In genomic region chr17:31534223-31534888, GRCh38 we compare ENCODE assay signal across 14 cellular contexts.
A peak's percentile ranks its signal among the peaks of the same experiment; 100 is the strongest.
DNase-seq lines count a peak whose midpoint lies in the region; ATAC-seq, FAIRE-seq and TF ChIP-seq lines count a peak whose summit lies in the region.
"Had no signal": no experiment of that assay in that cellular context is flagged by ENCODE, and none has a peak within 500 bp of the region (broad histone marks: within the 10 kb centered on the region; RNA-seq: fewer than 3 reads in every experiment).

No MANE protein-coding gene starts in this region.

- no peak for ATAC-seq in K562
- ATAC-seq: effector memory CD8-positive, alpha-beta T cell had no signal

- H2BK5ac ChIP-seq in mesendoderm (ENCODE audit: low read length): no peak overlapping the region

- 0 out of 2 replicates have a peak overlapping the region, but pooled peaks have one; percentile 26 for H3K27ac ChIP-seq in BLaER1
- no peak overlapping the region for H3K27ac ChIP-seq in K562 (ENCODE audit: extremely low read depth, low read depth, low read length)
- H3K27ac ChIP-seq in mesendoderm (ENCODE audit: low read depth, low read length): no peak overlapping the region

- H3K4ac ChIP-seq in mesendoderm (ENCODE audit: low read depth, low read length): no peak overlapping the region

- no peak for TF ChIP-seq CTCF in K562 (IDR thresholded peaks at IDR 0.05 in 2 of 3, conservative IDR thresholded peaks at IDR 0.05 in 1 of 3; ENCODE audit: insufficient read depth in 2 of 3, low read depth in 1 of 3, low read length in 3 of 3)

- intact Hi-C loops in K562 (cut with micrococcal nuclease): loop anchor here (5.0 kb wide), 1 partner anchor 308 kb away; no protein-coding TSS in a partner anchor

- H2BK120ac ChIP-seq in mesendoderm (ENCODE audit: low read depth, low read length): no peak overlapping the region

- H2AK5ac ChIP-seq in mesendoderm (ENCODE audit: low read length): no peak overlapping the region

- H3K9me3 ChIP-seq in BLaER1 (no peaks in the 10 kb centered on the region), K562 (replicated peaks; ENCODE audit: control insufficient read depth, insufficient read depth, low read depth, low read length) (no peaks in the 10 kb centered on the region)

- no peak for DNase-seq in HTR-8/SVneo (ENCODE audit: insufficient read length, low spot score)
- DNase-seq in K562 (ENCODE audit: extremely low read depth in 1 of 4, low spot score in 3 of 4): no peak
- peak; percentile 66 for DNase-seq in mesendoderm
- no peak for DNase-seq in germinal center (ENCODE audit: low spot score)
- no peak for DNase-seq in cerebellum (ENCODE audit: low spot score)
- DNase-seq in NCI-H1048 (lab: John Stamatoyannopoulos, UW): no peak
- no peak for DNase-seq in stimulated activated CD4-positive, alpha-beta T cell treated with anti-CD3 and anti-CD28 coated beads, Interleukin-1b, Interleukin-23, amount 100 ng/mL, for 48 hours
- DNase-seq: activated naive CD8-positive, alpha-beta T cell treated with anti-CD3 and anti-CD28 coated beads, Interleukin-2, amount 10 ng/mL, durations not matched to agents 7 days and 5 days; effector memory CD8-positive, alpha-beta T cell; GF-D8; NCI-H1930; NCI-H524 treated with DMSO at 0.1 percent for 48 hours had no signal

- H3K79me1 ChIP-seq in mesendoderm (ENCODE audit: low read length): no peaks in the 10 kb centered on the region

- no peak for TF ChIP-seq RAD21 in K562 (CRISPR knock-in tag; conservative IDR thresholded peaks at IDR 0.05 in 1 of 2, IDR thresholded peaks at IDR 0.05 in 1 of 2)

- H2AFZ ChIP-seq in K562 (ENCODE audit: low read depth, low read length): no peak overlapping the region

- 13% methylated on average over 10 of the region's 10 CpGs for WGBS in K562 (ENCODE audit: insufficient coverage, low coverage, missing lambda C conversion rate)
- no CpG with 5 or more reads among the region's 10 CpGs for WGBS in mesendoderm (ENCODE audit: extremely low coverage, insufficient coverage, low lambda C conversion rate)

- H3K18ac ChIP-seq in mesendoderm (ENCODE audit: low read length): no peak overlapping the region

- POLR2A ChIA-PET in K562 (lab: Yijun Ruan, JAX): interaction anchor here (0.5 to 1.5 kb wide), 8 partner anchors 10 to 213 kb away, joined by 3 to 5 read pairs (median 4); no protein-coding TSS in a partner anchor

- no peak overlapping the region for H3K9ac ChIP-seq in BLaER1
- H3K9ac ChIP-seq in K562 (ENCODE audit: insufficient read depth in 1 of 2, low read depth in 2 of 2, low read length in 2 of 2): no peak overlapping the region
- H3K9ac ChIP-seq in mesendoderm (ENCODE audit: low read length): no peak overlapping the region

- no peaks in the 10 kb centered on the region for H3K9me1 ChIP-seq in K562 (ENCODE audit: control insufficient read depth, insufficient read depth, low read length)

- peaks cover 64% of the 10 kb centered on the region for H3K4me1 ChIP-seq in BLaER1
- H3K4me1 ChIP-seq in K562 (replicated peaks in 1 of 2; ENCODE audit: control insufficient read depth in 2 of 2, insufficient read depth in 2 of 2, low read length in 2 of 2): peaks cover 0 to 8% of the 10 kb centered on the region in 2 experiments; a peak in 1 of 5 replicates
- H3K4me1 ChIP-seq in mesendoderm (ENCODE audit: control insufficient read depth, low read depth, low read length): no peaks in the 10 kb centered on the region

- no peak overlapping the region for H3K56ac ChIP-seq in mesendoderm (ENCODE audit: low read length)

- H3K79me2 ChIP-seq in K562 (ENCODE audit: control insufficient read depth, insufficient read depth, low read length) (no peaks in the 10 kb centered on the region), mesendoderm (ENCODE audit: control insufficient read depth, insufficient read depth, low read length) (no peaks in the 10 kb centered on the region)

- CTCF ChIA-PET in K562 (lab: Yijun Ruan, JAX; ENCODE audit: low intra/inter-chr PET ratio): interaction anchor here (1.5 kb wide), 1 partner anchor 308 kb away, joined by 7 read pairs; no protein-coding TSS in a partner anchor

- H3K27me3 ChIP-seq in BLaER1: no peaks in the 10 kb centered on the region
- peaks cover 0 to 16% of the 10 kb centered on the region in 2 experiments; a peak in 2 of 5 replicates for H3K27me3 ChIP-seq in K562 (ENCODE audit: control insufficient read depth in 2 of 2, insufficient read depth in 2 of 2, low read length in 2 of 2)
- H3K27me3 ChIP-seq in mesendoderm (ENCODE audit: insufficient read depth, low read length, poor library complexity): no peaks in the 10 kb centered on the region

- no peak for TF ChIP-seq POLR2A in K562 (conservative IDR thresholded peaks at IDR 0.05)

- H3K4me2 ChIP-seq in BLaER1 (peak overlapping the region; percentile 50), K562 (ENCODE audit: insufficient read depth, low read length) (no peak overlapping the region), mesendoderm (ENCODE audit: low read length) (no peak overlapping the region)

- no peak overlapping the region for H3K23ac ChIP-seq in mesendoderm (ENCODE audit: low read length)

- peaks cover 68% of the 10 kb centered on the region for H4K20me1 ChIP-seq in BLaER1
- H4K20me1 ChIP-seq in K562 (replicated peaks; ENCODE audit: control insufficient read depth, insufficient read depth, low read length): peaks cover 7% of the 10 kb centered on the region; the same call in 1 of the 2 replicates

- FAIRE-seq in HTR-8/SVneo (lab: Jason Lieb, UNC) (peak; percentile 46), K562 (lab: Jason Lieb, UNC) (no peak)
- FAIRE-seq: H1 had no signal

- H2BK15ac ChIP-seq in mesendoderm (replicated peaks; ENCODE audit: low read depth): no peak overlapping the region

- in situ Hi-C loops in K562 (cut with MboI): no loop called here

- H4K8ac ChIP-seq in mesendoderm (ENCODE audit: low read depth, low read length): no peak overlapping the region

- TF ChIP-seq EP300 in K562 (IDR thresholded peaks at IDR 0.05; ENCODE audit: low read length): no peak

- no peak overlapping the region for H4K5ac ChIP-seq in mesendoderm (ENCODE audit: low read length)

- H3K36me3 ChIP-seq in BLaER1 (peaks cover 41% of the 10 kb centered on the region), K562 (ENCODE audit: control insufficient read depth, insufficient read depth, low read length) (0 out of 3 replicates have a peak, but pooled peaks cover 3% of the 10 kb centered on the region), mesendoderm (ENCODE audit: control insufficient read depth, insufficient read depth, low read length) (no peaks in the 10 kb centered on the region)

- H3K4me3 ChIP-seq in BLaER1: no peak overlapping the region
- H3K4me3 ChIP-seq in K562: no peak overlapping the region
- H3K4me3 ChIP-seq in mesendoderm (ENCODE audit: low read length): no peak overlapping the region

- BruUV-seq in K562 (replicated peaks; lab: Mats Ljungman, UMichigan): no TSS peak

TF ChIP-seq in K562, 482 proteins besides CTCF, POLR2A, EP300 and RAD21:
- TF ChIP-seq KHSRP (IDR thresholded peaks at IDR 0.05) (no peak), ZNF316 (IDR thresholded peaks at IDR 0.05) (peak; percentile 37; the same call in 1 of the 2 replicates)
